8 cellular contexts compared by ENCODE assay signal in the genomic region with DNA sequence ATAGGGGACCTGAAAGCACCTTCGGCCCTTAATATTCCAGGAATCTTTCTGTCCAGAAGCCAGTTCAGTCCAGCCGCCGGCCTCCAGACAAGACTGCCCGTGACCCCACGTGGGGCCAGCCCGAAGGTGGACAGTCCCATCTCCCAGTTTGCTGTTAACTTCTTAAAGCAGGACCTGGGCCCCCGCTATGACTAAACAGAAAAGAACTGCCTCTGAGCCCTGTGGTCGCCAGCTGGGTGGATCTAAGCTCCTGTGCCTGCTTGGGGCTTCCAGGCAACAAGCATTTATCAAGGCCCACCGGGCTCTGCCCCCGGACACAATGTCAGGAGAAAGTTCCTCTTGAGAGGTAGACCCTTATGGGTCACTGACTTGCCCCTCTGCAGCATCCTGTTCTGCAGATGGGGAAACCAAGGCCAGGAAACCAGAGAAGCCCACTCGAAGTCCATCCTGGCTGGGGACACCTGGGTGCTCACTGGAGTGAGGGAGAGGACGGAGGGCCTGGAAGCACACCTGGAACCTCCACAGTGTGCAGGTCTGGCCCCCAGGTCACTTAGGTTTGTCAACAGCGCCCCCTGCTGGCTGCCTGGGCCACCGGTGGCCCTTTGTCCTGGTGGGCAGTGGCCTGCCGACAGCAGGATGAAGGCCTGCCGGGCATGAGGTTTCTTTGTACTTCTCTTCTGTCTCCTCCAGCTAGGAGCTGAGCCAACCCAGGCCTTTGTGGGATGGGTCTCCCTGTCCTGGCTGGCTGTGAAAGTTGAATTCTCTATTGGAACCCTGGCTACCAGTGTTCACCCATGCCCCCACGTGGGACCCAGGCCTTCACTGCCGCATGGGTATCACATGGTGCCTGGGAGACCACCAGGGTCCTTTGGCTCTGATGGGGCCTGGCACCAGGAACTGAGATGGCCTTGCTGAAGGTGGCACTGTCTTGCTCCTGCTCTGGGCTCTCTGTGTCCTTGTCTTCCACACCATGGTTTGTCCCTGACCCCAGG.
DNase-seq lines count a peak whose midpoint lies in the region; ATAC-seq, FAIRE-seq and TF ChIP-seq lines count a peak whose summit lies in the region.

No MANE protein-coding gene starts in this region.

- peak; percentile 50 for FAIRE-seq in urothelium cell line (lab: Jason Lieb, UNC)

- TF ChIP-seq CTCF in GM06990 (IDR thresholded peaks at IDR 0.05; ENCODE audit: insufficient read depth, low read length, poor library complexity, severe bottlenecking) (peak; percentile 93), RWPE1 (conservative IDR thresholded peaks at IDR 0.05; ENCODE audit: low read depth) (peak; percentile 82)

- no peaks in the 10 kb centered on the region for H3K36me3 ChIP-seq in GM06990 (ENCODE audit: control insufficient read depth, insufficient read depth, low read length)

- peak; percentile 61 for DNase-seq in GM06990 (ENCODE audit: extremely low read depth, insufficient read length)
- DNase-seq in RWPE1 (ENCODE audit: low spot score) = peak; percentile 71
- peak; percentile 92 for DNase-seq in activated effector memory CD4-positive, alpha-beta T cell treated with anti-CD3 and anti-CD28 coated beads, Interleukin-2, amount 50 U/mL, for 16 hours
- peak; percentile 53 for DNase-seq in globus pallidus (ENCODE audit: low spot score)
- DNase-seq in posterior vena cava (ENCODE audit: low spot score) = peak; percentile 91
- DNase-seq in urothelium cell line (ENCODE audit: low spot score) = peak; percentile 86
- no peak for DNase-seq in NCI-H187 treated with DMSO at 0.1 percent for 48 hours (lab: John Stamatoyannopoulos, UW)

- POLR2A ChIA-PET in RWPE1 (lab: Yijun Ruan, JAX; ENCODE audit: low non-redundant PET) = no interaction called here

- no peak overlapping the region for H3K4me3 ChIP-seq in GM06990 (replicated peaks; ENCODE audit: low read depth, low read length)

- peaks cover 7% of the 10 kb centered on the region for H3K27me3 ChIP-seq in GM06990 (replicated peaks; ENCODE audit: control insufficient read depth, insufficient read depth, low read length)

- H3K27ac ChIP-seq in RWPE1 = peak overlapping the region; percentile 94

- intact Hi-C loops in posterior vena cava (cut with DNase I) = loop anchor here (5.0 to 10.0 kb wide), 5 partner anchors 122 to 1144 kb away; no protein-coding TSS in a partner anchor

- peak; percentile 57 for ATAC-seq in HG03175 (IDR thresholded peaks at IDR 0.05; ENCODE audit: unreplicated experiment)

- CTCF ChIA-PET in RWPE1 (lab: Yijun Ruan, JAX) = interaction anchor here (0.6 to 2.6 kb wide), 19 partner anchors 9 to 1150 kb away, joined by 3 to 42 read pairs (median 4); a partner anchor contains a TSS
